ENCODE assay signal across 5 cellular contexts in the genomic region with DNA sequence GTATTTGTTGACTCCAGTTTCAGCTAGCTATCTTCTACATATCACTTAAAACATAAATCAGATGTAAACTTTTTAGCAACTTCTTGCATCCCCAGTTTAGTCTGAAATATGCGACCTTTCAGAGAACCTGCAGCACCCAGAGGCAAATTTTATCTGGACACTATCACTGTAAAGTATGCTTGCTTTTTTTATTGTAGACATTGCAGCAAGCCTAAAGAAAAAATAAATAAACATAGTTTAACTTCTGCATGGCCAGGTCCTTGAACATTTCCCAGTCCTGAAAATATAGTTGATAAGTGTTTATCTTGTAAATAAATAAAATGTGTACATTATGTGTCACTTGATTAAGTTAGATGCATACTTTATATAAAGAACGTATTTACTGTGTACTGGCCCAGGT.
"Had no signal": no experiment of that assay in that cellular context is flagged by ENCODE, and none has a peak within 500 bp of the region (broad histone marks: within the 10 kb centered on the region; RNA-seq: fewer than 3 reads in every experiment).

No MANE protein-coding gene starts in this region.

- H3K36me3 ChIP-seq: HAP-1 had no signal

- H3K4me1 ChIP-seq: HAP-1 had no signal

- DNase-seq: GM23248, GOT3, H7 had no signal

- H3K27ac ChIP-seq: GM23248 had no signal

- H3K4me3 ChIP-seq: GM23248, HAP-1 had no signal

- H3K9ac ChIP-seq: GM23248 had no signal

- ATAC-seq: HCT116 had no signal

- H3K9me3 ChIP-seq: HAP-1 had no signal

- H2AFZ ChIP-seq: GM23248 had no signal
